In the genomic region with DNA sequence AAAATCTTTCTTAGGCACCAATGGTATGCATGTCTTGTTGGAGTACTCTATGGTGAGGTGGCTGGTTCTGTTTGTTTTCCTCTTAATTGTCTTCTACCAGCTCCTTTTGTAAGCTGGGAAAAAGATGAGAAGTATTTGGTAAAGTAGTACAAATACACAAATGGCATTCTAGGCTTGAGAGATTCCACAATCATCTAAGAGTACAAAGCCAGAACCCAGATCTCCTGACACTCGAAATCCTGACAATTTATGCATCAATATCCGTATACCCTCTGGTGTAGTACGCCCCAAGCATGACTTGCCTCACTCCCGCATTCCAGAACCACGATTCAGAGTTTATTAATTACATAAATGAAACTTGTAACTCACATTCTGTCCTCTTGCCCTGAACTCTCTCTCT, we compare ENCODE assay signal across 18 cellular contexts. TPM values are rescaled to one million over a fixed set of nuclear protein-coding genes. Genes with fewer than 3 reads are reported as not detected.
DNase-seq lines count a peak whose midpoint lies in the region; ATAC-seq and TF ChIP-seq lines count a peak whose summit lies in the region.
"Had no signal": no experiment of that assay in that cellular context is flagged by ENCODE, and none has a peak within 500 bp of the region (broad histone marks: within the 10 kb centered on the region; RNA-seq: fewer than 3 reads in every experiment).

No MANE protein-coding gene starts in this region.

- no peaks in the 10 kb centered on the region for H3K9me3 ChIP-seq in breast epithelium
- no peaks in the 10 kb centered on the region for H3K9me3 ChIP-seq in adipocyte (ENCODE audit: control insufficient read depth, low read length)
- no peaks in the 10 kb centered on the region for H3K9me3 ChIP-seq in CD8-positive, alpha-beta memory T cell (ENCODE audit: low read length)

- H3K9me3 Mint-ChIP-seq in MCF 10A (ENCODE audit: unreplicated experiment) (no peaks in the 10 kb centered on the region), immature natural killer cell (peaks cover 0 to 5% (median 0%) of the 10 kb centered on the region in 6 donors)
- H3K9me3 Mint-ChIP-seq in CD8-positive, alpha-beta memory T cell, result peaks cover 0 to 4% (median 0%) of the 10 kb centered on the region in 5 donors
- H3K9me3 Mint-ChIP-seq: CD4-positive, alpha-beta memory T cell; IgD-negative memory B cell had no signal

- H3K4me3 Mint-ChIP-seq in MCF 10A (ENCODE audit: unreplicated experiment), result no peak overlapping the region
- no peak overlapping the region for H3K4me3 Mint-ChIP-seq in immature natural killer cell
- no peak overlapping the region for H3K4me3 Mint-ChIP-seq in CD8-positive, alpha-beta memory T cell
- H3K4me3 Mint-ChIP-seq: activated CD4-positive, alpha-beta T cell treated with anti-CD3 and anti-CD28 coated beads, Interleukin-2, amount 10 ng/mL, durations not matched to agents 24 days and 14 days; CD4-positive, alpha-beta memory T cell; IgD-negative memory B cell had no signal

- H3K4me3 ChIP-seq in breast epithelium (no peak overlapping the region), adipocyte (ENCODE audit: low read length) (no peak overlapping the region), foreskin fibroblast (ENCODE audit: low read depth in 1 of 2, low read length in 2 of 2) (no peak overlapping the region)
- H3K4me3 ChIP-seq in CD8-positive, alpha-beta memory T cell (ENCODE audit: low read length), result no peak overlapping the region

- TF ChIP-seq POLR2A in breast epithelium (IDR thresholded peaks at IDR 0.05), result no peak

- H3K27me3 ChIP-seq in breast epithelium (no peaks in the 10 kb centered on the region), adipocyte (replicated peaks; ENCODE audit: control insufficient read depth, insufficient read depth, low read length) (no peaks in the 10 kb centered on the region)
- H3K27me3 ChIP-seq in CD8-positive, alpha-beta memory T cell (ENCODE audit: insufficient read depth, low read length, poor library complexity, severe bottlenecking), result no peaks in the 10 kb centered on the region

- no peak for TF ChIP-seq CTCF in MCF 10A (IDR thresholded peaks at IDR 0.05; ENCODE audit: unreplicated experiment)
- TF ChIP-seq CTCF in breast epithelium (IDR thresholded peaks at IDR 0.05), result no peak
- no peak for TF ChIP-seq CTCF in foreskin fibroblast (IDR thresholded peaks at IDR 0.05; ENCODE audit: low read depth, low read length)

- no peak overlapping the region for H3K9ac ChIP-seq in adipocyte (ENCODE audit: low read length)

- H3K4me1 ChIP-seq in breast epithelium, result no peaks in the 10 kb centered on the region
- H3K4me1 ChIP-seq in adipocyte (ENCODE audit: control insufficient read depth, insufficient read depth, low read length), result peaks cover 8% of the 10 kb centered on the region
- peaks cover 19% of the 10 kb centered on the region for H3K4me1 ChIP-seq in CD8-positive, alpha-beta memory T cell (ENCODE audit: insufficient read depth, low read length)

- H3K27ac ChIP-seq in breast epithelium, result no peak overlapping the region
- H3K27ac ChIP-seq in CD8-positive, alpha-beta memory T cell (ENCODE audit: low read depth, low read length), result no peak overlapping the region

- BruUV-seq in MCF 10A (replicated peaks; lab: Mats Ljungman, UMichigan), result no TSS peak

- no peaks in the 10 kb centered on the region for H3K27me3 Mint-ChIP-seq in MCF 10A (ENCODE audit: insufficient read depth, unreplicated experiment)
- peaks cover 0 to 6% (median 5%) of the 10 kb centered on the region in 3 donors for H3K27me3 Mint-ChIP-seq in immature natural killer cell (ENCODE audit: low read depth in 3 of 3)
- H3K27me3 Mint-ChIP-seq in CD8-positive, alpha-beta memory T cell, result peaks cover 0 to 3% of the 10 kb centered on the region in 2 donors
- H3K27me3 Mint-ChIP-seq: activated CD4-positive, alpha-beta T cell treated with anti-CD3 and anti-CD28 coated beads, Interleukin-2, amount 10 ng/mL, durations not matched to agents 24 days and 14 days; CD4-positive, alpha-beta memory T cell; IgD-negative memory B cell had no signal

- CTCF ChIA-PET in MCF 10A (lab: Yijun Ruan, JAX), result interaction anchor here (0.6 kb wide), 1 partner anchor 171 kb away, joined by 9 read pairs; no protein-coding TSS in a partner anchor
- CTCF ChIA-PET in CD8-positive, alpha-beta memory T cell (lab: Charles Lee), result no interaction called here

- H3K36me3 ChIP-seq in breast epithelium (no peaks in the 10 kb centered on the region), adipocyte (ENCODE audit: control insufficient read depth, insufficient read depth, low read length, severe bottlenecking) (peaks cover 7% of the 10 kb centered on the region)
- peaks cover 4% of the 10 kb centered on the region for H3K36me3 ChIP-seq in CD8-positive, alpha-beta memory T cell (ENCODE audit: insufficient read depth, low read length)

- ATAC-seq in HG03442 (IDR thresholded peaks at IDR 0.05; ENCODE audit: unreplicated experiment), result no peak

- H3K36me3 Mint-ChIP-seq in MCF 10A (ENCODE audit: insufficient read depth, unreplicated experiment), result peaks cover 49% of the 10 kb centered on the region
- peaks cover 4 to 7% (median 6%) of the 10 kb centered on the region in 3 donors for H3K36me3 Mint-ChIP-seq in immature natural killer cell
- H3K36me3 Mint-ChIP-seq in CD8-positive, alpha-beta memory T cell, result peaks cover 0 to 6% (median 6%) of the 10 kb centered on the region in 3 donors

- intact Hi-C loops in MCF 10A (cut with micrococcal nuclease) (no loop called here), breast epithelium (cut with DNase I; ENCODE audit: low total_unique reads) (loop anchor here (5.0 kb wide), 1 partner anchor 1080 kb away; no protein-coding TSS in a partner anchor)

- POLR2A ChIA-PET in MCF 10A (lab: Yijun Ruan, JAX), result no interaction called here
- POLR2A ChIA-PET in CD8-positive, alpha-beta memory T cell (lab: Charles Lee), result no interaction called here

- peak overlapping the region; percentile 63 for H3K27ac Mint-ChIP-seq in MCF 10A (ENCODE audit: low read depth, unreplicated experiment)
- no peak overlapping the region for H3K27ac Mint-ChIP-seq in immature natural killer cell
- no peak overlapping the region for H3K27ac Mint-ChIP-seq in CD8-positive, alpha-beta memory T cell
- H3K27ac Mint-ChIP-seq: activated CD4-positive, alpha-beta T cell treated with anti-CD3 and anti-CD28 coated beads, Interleukin-2, amount 10 ng/mL, durations not matched to agents 24 days and 14 days; CD4-positive, alpha-beta memory T cell had no signal

- H3K4me1 Mint-ChIP-seq in MCF 10A (ENCODE audit: insufficient read depth, unreplicated experiment) (no peaks in the 10 kb centered on the region), immature natural killer cell (peaks cover 19 to 25% of the 10 kb centered on the region in 2 donors)
- peaks cover 16 to 19% (median 18%) of the 10 kb centered on the region in 3 donors for H3K4me1 Mint-ChIP-seq in CD8-positive, alpha-beta memory T cell

- peak; percentile 17 for DNase-seq in MCF 10A (ENCODE audit: unreplicated experiment)
- no peak for DNase-seq in breast epithelium (ENCODE audit: low spot score in 2 of 2)
- DNase-seq in adipocyte (ENCODE audit: low read depth), result peak; percentile 45
- DNase-seq in foreskin fibroblast, result peak; percentile 31 to 71
- DNase-seq in putamen (ENCODE audit: low spot score), result no peak
- no peak for DNase-seq in immature natural killer cell
- no peak for DNase-seq in CD8-positive, alpha-beta memory T cell
- DNase-seq: 8988T; activated CD4-positive, alpha-beta T cell treated with anti-CD3 and anti-CD28 coated beads, Interleukin-2, amount 10 ng/mL, durations not matched to agents 24 days and 14 days; activated naive CD4-positive, alpha-beta T cell treated with anti-CD3 and anti-CD28 coated beads, Interleukin-2, amount 50 U/mL, for 16 hours; activated T-cell treated with anti-CD3 and anti-CD28 coated beads for 4 hours; CD4-positive, alpha-beta memory T cell; midbrain; NCI-H2227 treated with DMSO at 0.1 percent for 48 hours; occipital lobe; SHP77 treated with DMSO at 0.1 percent for 48 hours had no signal

RNA-seq across cellular contexts. Expression of a gene that starts 43.5 kb away (rescaled TPM):
- total RNA-seq in MCF 10A (2022) (21.7 and 43.6 TPM in 2 replicates), breast epithelium (10 to 100 TPM; 11.2 to 42.1 (median 20.3) TPM)
- 1 to 10 TPM; 4.3 to 6.3 (median 4.6) TPM for polyA plus RNA-seq in immature natural killer cell
- 10 to 100 TPM; 75.5 to 75.9 TPM for total RNA-seq in CD8-positive, alpha-beta memory T cell
- 6.5 TPM for polyA plus RNA-seq in CD8-positive, alpha-beta memory T cell

Comparison
In these comparisons a context has a peak if more than half of its experiments do, and no peak if none do; other contexts are left out.
1. DNase-seq: peak in MCF 10A (single experiment), adipocyte (single experiment) and foreskin fibroblast (2 of 2); none in breast epithelium (0 of 2), putamen (single experiment), immature natural killer cell (0 of 3) and CD8-positive, alpha-beta memory T cell (0 of 5).